In genomic region chr1:6572653-6573383, GRCh38 we compare ENCODE assay signal across 1 cellular context.
TF ChIP-seq lines count a peak whose summit lies in the region.

No MANE protein-coding gene starts in this region.

TF ChIP-seq in HepG2, 621 proteins besides CTCF, POLR2A, EP300 and RAD21 (continued from another document and continues in another):
- TF ChIP-seq THRA (CRISPR knock-in tag; IDR thresholded peaks at IDR 0.05; ENCODE audit: borderline replicate concordance) (peak; percentile 46; the same call in 1 of the 2 replicates), CREBL2 (CRISPR knock-in tag; IDR thresholded peaks at IDR 0.05; ENCODE audit: borderline replicate concordance) (no peak), BRD4 (CRISPR knock-in tag; IDR thresholded peaks at IDR 0.05) (no peak), ZNF691 (CRISPR knock-in tag; IDR thresholded peaks at IDR 0.05; ENCODE audit: borderline replicate concordance, low read depth) (no peak), ZNF484 (CRISPR knock-in tag; IDR thresholded peaks at IDR 0.05; ENCODE audit: borderline replicate concordance, low read depth) (no peak), ZNF274 (CRISPR knock-in tag; IDR thresholded peaks at IDR 0.05) (peak; percentile 51; the same call in 1 of the 2 replicates), PAWR (CRISPR knock-in tag; IDR thresholded peaks at IDR 0.05; ENCODE audit: borderline replicate concordance) (no peak), DNMT1 (CRISPR knock-in tag; IDR thresholded peaks at IDR 0.05) (no peak), GATAD1 (CRISPR knock-in tag; IDR thresholded peaks at IDR 0.05) (no peak), TBP (CRISPR knock-in tag; IDR thresholded peaks at IDR 0.05) (no peak), NR2C2 (CRISPR knock-in tag; IDR thresholded peaks at IDR 0.05; ENCODE audit: borderline replicate concordance) (0 out of 2 replicates have a peak, but pooled peaks have one; percentile 61), LBX2 (CRISPR knock-in tag; IDR thresholded peaks at IDR 0.05; ENCODE audit: borderline replicate concordance) (no peak), MAZ (IDR thresholded peaks at IDR 0.05; ENCODE audit: borderline replicate concordance, low read depth, low read length) (no peak), MAZ (CRISPR knock-in tag; IDR thresholded peaks at IDR 0.05; ENCODE audit: low read depth) (no peak), ZNF564 (CRISPR knock-in tag; IDR thresholded peaks at IDR 0.05) (no peak), ATF2 (CRISPR knock-in tag; IDR thresholded peaks at IDR 0.05) (no peak), ZFX (CRISPR knock-in tag; IDR thresholded peaks at IDR 0.05; ENCODE audit: low read depth) (peak; percentile 40; the same call in 1 of the 2 replicates), ZNF761 (CRISPR knock-in tag; conservative IDR thresholded peaks at IDR 0.05) (0 out of 2 replicates have a peak, but pooled peaks have one; percentile 29), ZNF75D (CRISPR knock-in tag; IDR thresholded peaks at IDR 0.05; ENCODE audit: borderline replicate concordance) (no peak), GTF2F1 (IDR thresholded peaks at IDR 0.05; ENCODE audit: low read length) (no peak), NFIB (CRISPR knock-in tag; IDR thresholded peaks at IDR 0.05; ENCODE audit: borderline replicate concordance) (no peak), SRY (CRISPR knock-in tag; IDR thresholded peaks at IDR 0.05) (no peak), ZNF451 (CRISPR knock-in tag; IDR thresholded peaks at IDR 0.05) (no peak), ZNF619 (CRISPR knock-in tag; IDR thresholded peaks at IDR 0.05) (no peak), ZNF552 (CRISPR knock-in tag; IDR thresholded peaks at IDR 0.05; ENCODE audit: borderline replicate concordance) (no peak), ZNF18 (CRISPR knock-in tag; IDR thresholded peaks at IDR 0.05; ENCODE audit: insufficient replicate concordance) (no peak), NFE2L1 (CRISPR knock-in tag; IDR thresholded peaks at IDR 0.05; ENCODE audit: borderline replicate concordance) (0 out of 2 replicates have a peak, but pooled peaks have one; percentile 29), KDM3A (CRISPR knock-in tag; IDR thresholded peaks at IDR 0.05; ENCODE audit: low read depth) (no peak), GLI4 (CRISPR knock-in tag; IDR thresholded peaks at IDR 0.05; ENCODE audit: borderline replicate concordance) (no peak), ZNF709 (CRISPR knock-in tag; IDR thresholded peaks at IDR 0.05) (no peak), ZSCAN25 (CRISPR knock-in tag; IDR thresholded peaks at IDR 0.05) (0 out of 2 replicates have a peak, but pooled peaks have one; percentile 26), ZMYM2 (CRISPR knock-in tag; IDR thresholded peaks at IDR 0.05) (no peak), MYPOP (CRISPR knock-in tag; IDR thresholded peaks at IDR 0.05) (no peak), GFI1 (CRISPR knock-in tag; IDR thresholded peaks at IDR 0.05; ENCODE audit: borderline replicate concordance) (peak; percentile 31; the same call in 1 of the 2 replicates), ARHGAP35 (CRISPR knock-in tag; IDR thresholded peaks at IDR 0.05; ENCODE audit: borderline replicate concordance) (no peak), MED8 (CRISPR knock-in tag; IDR thresholded peaks at IDR 0.05; ENCODE audit: insufficient replicate concordance) (no peak), ATRX (CRISPR knock-in tag; IDR thresholded peaks at IDR 0.05; ENCODE audit: borderline replicate concordance) (no peak), RFX1 (IDR thresholded peaks at IDR 0.05) (no peak), ZNF30 (CRISPR knock-in tag; IDR thresholded peaks at IDR 0.05) (no peak), CEBPG (CRISPR knock-in tag; IDR thresholded peaks at IDR 0.05) (peak; percentile 69), ZNF124 (CRISPR knock-in tag; IDR thresholded peaks at IDR 0.05) (no peak), TRIM24 (CRISPR knock-in tag; IDR thresholded peaks at IDR 0.05) (no peak), HOXA9 (CRISPR knock-in tag; IDR thresholded peaks at IDR 0.05; ENCODE audit: borderline replicate concordance) (no peak), ZNF567 (CRISPR knock-in tag; IDR thresholded peaks at IDR 0.05; ENCODE audit: borderline replicate concordance) (no peak), TGIF2 (CRISPR knock-in tag; IDR thresholded peaks at IDR 0.05) (no peak), MEIS2 (CRISPR knock-in tag; IDR thresholded peaks at IDR 0.05) (no peak), ZNF121 (CRISPR knock-in tag; IDR thresholded peaks at IDR 0.05) (no peak), GATAD2A (CRISPR knock-in tag; IDR thresholded peaks at IDR 0.05) (peak; percentile 30; the same call in 1 of the 2 replicates), YEATS4 (CRISPR knock-in tag; IDR thresholded peaks at IDR 0.05; ENCODE audit: borderline replicate concordance) (no peak), BHLHE40 (IDR thresholded peaks at IDR 0.05; ENCODE audit: low read length) (no peak), HBP1 (CRISPR knock-in tag; IDR thresholded peaks at IDR 0.05; ENCODE audit: low read depth) (no peak), ATF6 (CRISPR knock-in tag; conservative IDR thresholded peaks at IDR 0.05) (no peak), ZBTB7A (CRISPR knock-in tag; IDR thresholded peaks at IDR 0.05) (no peak), ZNF772 (CRISPR knock-in tag; IDR thresholded peaks at IDR 0.05) (no peak), REXO4 (CRISPR knock-in tag; IDR thresholded peaks at IDR 0.05; ENCODE audit: borderline replicate concordance) (no peak), ZNF879 (CRISPR knock-in tag; IDR thresholded peaks at IDR 0.05) (no peak)
